In the genomic region with DNA sequence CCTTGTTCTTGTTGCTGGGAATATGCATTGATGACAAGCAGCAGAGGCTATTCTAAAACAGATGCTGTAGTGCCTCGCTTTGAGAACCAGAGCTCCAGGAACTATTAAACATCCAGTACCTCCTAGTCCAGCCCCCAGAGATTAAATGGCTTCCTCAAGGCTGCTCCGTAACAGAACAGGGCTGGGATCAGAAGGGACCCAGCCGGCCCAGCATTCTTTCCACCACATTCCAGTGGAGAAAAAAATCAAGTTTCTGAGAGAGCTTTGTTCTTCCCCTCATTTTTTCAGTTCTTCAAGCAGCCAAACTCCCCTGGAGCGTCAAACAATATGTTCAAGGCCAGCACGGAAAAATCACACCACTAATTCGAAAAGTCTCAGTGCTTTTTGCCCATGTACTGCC, we compare ENCODE assay signal across 26 cellular contexts. TPM values are rescaled to one million over a fixed set of nuclear protein-coding genes. Genes with fewer than 3 reads are reported as not detected.
DNase-seq lines count a peak whose midpoint lies in the region; TF ChIP-seq lines count a peak whose summit lies in the region.
"Had no signal": no experiment of that assay in that cellular context is flagged by ENCODE, and none has a peak within 500 bp of the region (broad histone marks: within the 10 kb centered on the region; RNA-seq: fewer than 3 reads in every experiment).

No MANE protein-coding gene starts in this region.

- no peak overlapping the region for H4K91ac ChIP-seq in trophoblast cell (ENCODE audit: low read depth, low read length)
- H4K91ac ChIP-seq in H9 (ENCODE audit: insufficient read length, low read depth, low read length) = no peak overlapping the region

- peaks cover 5 to 6% of the 10 kb centered on the region in 2 experiments for H3K4me1 ChIP-seq in trophoblast cell (ENCODE audit: control insufficient read depth in 1 of 2, insufficient read depth in 2 of 2, low read length in 2 of 2)
- no peaks in the 10 kb centered on the region; the same call in 1 of the 2 replicates for H3K4me1 ChIP-seq in H9 (ENCODE audit: insufficient read depth, low read length)
- H3K4me1 ChIP-seq: tibial artery had no signal

- H4K5ac ChIP-seq in H9 (ENCODE audit: insufficient read length, low read depth, low read length) = no peak overlapping the region

- no peak overlapping the region for H2BK5ac ChIP-seq in trophoblast cell (ENCODE audit: low read depth, low read length, poor library complexity)
- no peak overlapping the region for H2BK5ac ChIP-seq in H9 (ENCODE audit: insufficient read length, low read length)

- H3K4me3 ChIP-seq in astrocyte of the cerebellum (ENCODE audit: low read depth, low read length) (no peak overlapping the region), trophoblast cell (ENCODE audit: low read depth, low read length) (no peak overlapping the region)
- H3K4me3 ChIP-seq: SJCRH30, tibial artery had no signal

- no peaks in the 10 kb centered on the region for H4K20me1 ChIP-seq in H9 (ENCODE audit: control insufficient read depth, insufficient read depth, insufficient read length)

- H4K8ac ChIP-seq in trophoblast cell (ENCODE audit: low read depth, low read length) (no peak overlapping the region), H9 (replicated peaks; ENCODE audit: insufficient read length, low read depth, low read length) (no peak overlapping the region)

- H2BK120ac ChIP-seq in trophoblast cell (ENCODE audit: insufficient read depth, low read length, poor library complexity) (no peak overlapping the region), H9 (ENCODE audit: low read depth, low read length, poor library complexity, severe bottlenecking) (no peak overlapping the region)

- TF ChIP-seq CTCF in astrocyte of the cerebellum (IDR thresholded peaks at IDR 0.05; ENCODE audit: low read depth, low read length, missing control alignments) (no peak), H9 (conservative IDR thresholded peaks at IDR 0.05) (no peak)

- H3K36me3 ChIP-seq in trophoblast cell (ENCODE audit: control insufficient read depth in 1 of 2, insufficient read depth in 2 of 2, low read length in 2 of 2) = no peaks in the 10 kb centered on the region
- H3K36me3 ChIP-seq: SJCRH30, tibial artery, WERI-Rb-1 had no signal

- DNase-seq in EH (ENCODE audit: low read depth) = peak; percentile 31
- peak; percentile 43 for DNase-seq in astrocyte of the cerebellum (ENCODE audit: low read depth)
- DNase-seq in globus pallidus (ENCODE audit: low spot score) = peak; percentile 31
- DNase-seq in trophoblast cell = peak in 1 of 2 donors; percentile 66
- no peak for DNase-seq in H9
- no peak for DNase-seq in amygdala (lab: John Stamatoyannopoulos, UW)
- DNase-seq in NCI-H2171 (lab: John Stamatoyannopoulos, UW) = no peak
- DNase-seq in RKO (ENCODE audit: low spot score) = no peak
- DNase-seq: activated CD4-positive, alpha-beta T cell treated with anti-CD3 and anti-CD28 coated beads, Interleukin-2, amount 50 U/mL, for 48 hours; activated gamma-delta T cell treated with Interleukin-2 at 50 U/mL for 16 hours; CD8-positive, alpha-beta T cell; effector memory CD8-positive, alpha-beta T cell; glutamatergic neuron; HCEC 1CT; Karpas-422; NCI-H1048; NCI-H187 treated with DMSO at 0.1 percent for 48 hours; T-helper 17 cell; tibial artery; WERI-Rb-1 had no signal

- H3K27ac ChIP-seq in trophoblast cell (ENCODE audit: low read depth, low read length) (peak overlapping the region; percentile 20), H9 (ENCODE audit: insufficient read length, low read depth, low read length) (no peak overlapping the region)
- H3K27ac ChIP-seq: SJCRH30, tibial artery, WERI-Rb-1 had no signal

- H3K9ac ChIP-seq in trophoblast cell (ENCODE audit: low read length) (no peak overlapping the region), H9 (ENCODE audit: extremely low read depth, insufficient read length, low read length) (no peak overlapping the region)

- no CpG with 5 or more reads among the region's 6 CpGs for whole genome bisulfite sequencing in trophoblast cell (ENCODE audit: extremely low coverage, insufficient coverage, insufficient read length)
- WGBS in H9 (ENCODE audit: extremely low coverage, insufficient read length, low lambda C conversion rate) = no CpG with 5 or more reads among the region's 6 CpGs

- H3K27me3 Mint-ChIP-seq in H9 (ENCODE audit: low read depth) = peaks cover 25% of the 10 kb centered on the region

- no peak overlapping the region for H3K56ac ChIP-seq in H9 (ENCODE audit: insufficient read length, low read depth, low read length)

- in situ Hi-C loops in astrocyte of the cerebellum (cut with HindIII; ENCODE audit: low sequenced_read_pairs) = no loop called here

- H2AK5ac ChIP-seq in trophoblast cell (ENCODE audit: low read length) = no peak overlapping the region
- no peak overlapping the region for H2AK5ac ChIP-seq in H9 (ENCODE audit: insufficient read length, low read length)

- no peaks in the 10 kb centered on the region for H3K9me3 ChIP-seq in trophoblast cell (ENCODE audit: insufficient read depth, low read depth, low read length)
- H3K9me3 ChIP-seq in H9 (ENCODE audit: control insufficient read depth, low read depth, low read length) = no peaks in the 10 kb centered on the region
- H3K9me3 ChIP-seq: SJCRH30, tibial artery had no signal

- H3K23ac ChIP-seq in trophoblast cell (ENCODE audit: low read length) (no peak overlapping the region), H9 (ENCODE audit: insufficient read length, low read depth, low read length) (no peak overlapping the region)

- H3K27me3 ChIP-seq in trophoblast cell (ENCODE audit: insufficient read depth, low read length) (no peaks in the 10 kb centered on the region), H9 (ENCODE audit: insufficient read depth, low read length) (peaks cover 2% of the 10 kb centered on the region; the same call in 1 of the 2 replicates)
- H3K27me3 ChIP-seq: SJCRH30, tibial artery had no signal

- H3K14ac ChIP-seq in trophoblast cell (ENCODE audit: low read length) (no peak overlapping the region), H9 (ENCODE audit: insufficient read depth, low read length) (no peak overlapping the region)

- H2BK15ac ChIP-seq in H9 (ENCODE audit: low read depth, low read length) = no peak overlapping the region

- H3K79me1 ChIP-seq in trophoblast cell (ENCODE audit: low read length) (no peaks in the 10 kb centered on the region), H9 (ENCODE audit: insufficient read depth, low read depth, low read length, poor library complexity, severe bottlenecking) (no peaks in the 10 kb centered on the region)

- H2AFZ ChIP-seq in trophoblast cell (ENCODE audit: insufficient read depth, low read length, poor library complexity) (no peak overlapping the region), H9 (ENCODE audit: low read length) (no peak overlapping the region)

- no peak overlapping the region for H3T11ph ChIP-seq in H9 (ENCODE audit: low read length)

- no peak overlapping the region for H3K4me2 ChIP-seq in trophoblast cell (ENCODE audit: low read length)
- H3K4me2 ChIP-seq in H9 (ENCODE audit: insufficient read depth, insufficient read length, low read length) = no peak overlapping the region

- H2BK12ac ChIP-seq in trophoblast cell (ENCODE audit: low read length) = no peak overlapping the region
- no peak overlapping the region for H2BK12ac ChIP-seq in H9 (ENCODE audit: insufficient read length, low read depth, low read length)

- no peak overlapping the region for H3K18ac ChIP-seq in trophoblast cell (ENCODE audit: low read length)
- H3K18ac ChIP-seq in H9 (ENCODE audit: insufficient read length, low read depth, low read length) = no peak overlapping the region

- H3K9me3 Mint-ChIP-seq in H9 = no peaks in the 10 kb centered on the region
- H3K9me3 Mint-ChIP-seq: CD8-positive, alpha-beta T cell; effector memory CD8-positive, alpha-beta T cell; stimulated activated memory B cell treated with anti-CD40 and anti-IgM and Interleukin-4, amounts not matched to agents 10 μg/mL and 1 μg/mL and 100 μg/mL, for 72 hours had no signal

- H3K4ac ChIP-seq in trophoblast cell (ENCODE audit: low read depth, low read length) (no peak overlapping the region), H9 (ENCODE audit: low read depth, low read length) (no peak overlapping the region)

- H3K36me3 Mint-ChIP-seq in H9 (ENCODE audit: insufficient read depth in 1 of 3, low read depth in 3 of 3) = no peaks in the 10 kb centered on the region
- H3K36me3 Mint-ChIP-seq: CD8-positive, alpha-beta T cell; stimulated activated memory B cell treated with anti-CD40 and anti-IgM and Interleukin-4, amounts not matched to agents 10 μg/mL and 1 μg/mL and 100 μg/mL, for 72 hours had no signal

- H3K4me3 Mint-ChIP-seq in H9 = no peak overlapping the region
- H3K4me3 Mint-ChIP-seq: CD8-positive, alpha-beta T cell; effector memory CD8-positive, alpha-beta T cell; stimulated activated memory B cell treated with anti-CD40 and anti-IgM and Interleukin-4, amounts not matched to agents 10 μg/mL and 1 μg/mL and 100 μg/mL, for 72 hours; T-helper 17 cell had no signal

- no peak overlapping the region for H2BK20ac ChIP-seq in H9 (ENCODE audit: low read depth, low read length, poor library complexity, severe bottlenecking)

- no peak overlapping the region for H4K12ac ChIP-seq in trophoblast cell (ENCODE audit: low read depth, low read length)

- peaks cover 4 to 13% of the 10 kb centered on the region in 2 experiments; a peak in 3 of 4 replicates for H3K4me1 Mint-ChIP-seq in H9
- H3K4me1 Mint-ChIP-seq: stimulated activated memory B cell treated with anti-CD40 and anti-IgM and Interleukin-4, amounts not matched to agents 10 μg/mL and 1 μg/mL and 100 μg/mL, for 72 hours; T-helper 17 cell had no signal

- no peaks in the 10 kb centered on the region for H3K23me2 ChIP-seq in H9 (ENCODE audit: insufficient read length, low read depth, low read length, poor library complexity, severe bottlenecking)

- H3K79me2 ChIP-seq in trophoblast cell (ENCODE audit: control insufficient read depth, insufficient read depth, low read length, poor library complexity) (no peaks in the 10 kb centered on the region), H9 (ENCODE audit: insufficient read depth, low read length) (no peaks in the 10 kb centered on the region)

- 0 out of 7 replicates have a peak overlapping the region, but pooled peaks of 1 of the 3 experiments have one; percentile 36 for H3K27ac Mint-ChIP-seq in H9
- H3K27ac Mint-ChIP-seq: CD8-positive, alpha-beta T cell; effector memory CD8-positive, alpha-beta T cell; stimulated activated memory B cell treated with anti-CD40 and anti-IgM and Interleukin-4, amounts not matched to agents 10 μg/mL and 1 μg/mL and 100 μg/mL, for 72 hours; T-helper 17 cell had no signal

RNA-seq across cellular contexts. Expression of gene STMND1, which starts 5.8 kb away (rescaled TPM):
- polyA plus RNA-seq in trophoblast cell (2013) = 0.07 and 0.11 TPM in 2 replicates
- total RNA-seq in H9 (2021) = not detected in 2 replicates
- total RNA-seq: CD8-positive, alpha-beta T cell; HT1080; liver; myocyte; omental fat pad; SJCRH30; T-helper 17 cell had no signal

Comparison
In these comparisons a context has a peak if more than half of its experiments do, and no peak if none do; other contexts are left out.
1. DNase-seq: peak in EH (single experiment), astrocyte of the cerebellum (single experiment) and globus pallidus (single experiment); none in H9 (single experiment), amygdala (0 of 56), NCI-H2171 (single experiment) and RKO (single experiment).